ENCODE assay signal across 28 cellular contexts in the genomic region with DNA sequence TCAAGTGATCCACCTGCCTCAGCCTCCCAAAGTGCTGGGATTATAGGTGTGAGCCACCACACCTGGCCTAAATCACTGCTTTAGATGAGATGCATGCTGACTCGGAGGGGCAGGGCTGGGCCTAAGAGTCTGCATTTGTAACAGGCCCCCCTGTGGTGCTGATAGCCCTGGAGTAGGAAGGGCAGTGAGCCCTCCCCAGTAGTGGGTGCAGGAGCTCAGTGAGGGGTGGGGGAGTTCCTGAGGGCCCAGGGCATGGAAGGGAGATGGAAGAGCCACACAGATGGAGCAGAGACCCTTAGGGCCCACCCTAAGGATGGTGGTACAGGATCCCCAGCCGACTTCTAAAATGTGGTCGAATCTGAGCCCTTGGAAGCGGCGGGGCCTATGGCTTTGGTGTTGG.
"Had no signal": no experiment of that assay in that cellular context is flagged by ENCODE, and none has a peak within 500 bp of the region (broad histone marks: within the 10 kb centered on the region; RNA-seq: fewer than 3 reads in every experiment).

No MANE protein-coding gene starts in this region.

- H3K27me3 Mint-ChIP-seq: dendritic cell treated with granulocyte-macrophage colony-stimulating factor and Interleukin-4, amounts not matched to agents 40 ng/mL and 50 ng/mL, for 4 days; effector memory CD8-positive, alpha-beta T cell; naive B cell had no signal

- H3K4me1 Mint-ChIP-seq: immature natural killer cell had no signal

- H3K27ac ChIP-seq: colonic mucosa, epithelial cell of prostate, esophagus squamous epithelium, gastrocnemius medialis, hepatocyte, left lung, lower lobe of right lung had no signal

- H3K9me3 ChIP-seq: colonic mucosa, esophagus squamous epithelium, gastrocnemius medialis, left lung, lower lobe of right lung, mucosa of descending colon had no signal

- FAIRE-seq: endometrium had no signal

- H3K36me3 Mint-ChIP-seq: naive B cell had no signal

- H3K4me3 ChIP-seq: colonic mucosa, esophagus squamous epithelium, gastrocnemius medialis, hepatocyte, left lung, lower lobe of right lung, mucosa of descending colon had no signal

- H3K9me3 Mint-ChIP-seq: dendritic cell treated with granulocyte-macrophage colony-stimulating factor and Interleukin-4, amounts not matched to agents 40 ng/mL and 50 ng/mL, for 4 days; effector memory CD8-positive, alpha-beta T cell; endodermal cell; immature natural killer cell; mesothelial cell of epicardium; naive B cell had no signal

- H3K4me3 Mint-ChIP-seq: dendritic cell treated with granulocyte-macrophage colony-stimulating factor and Interleukin-4, amounts not matched to agents 40 ng/mL and 50 ng/mL, for 4 days; effector memory CD8-positive, alpha-beta T cell; endodermal cell; immature natural killer cell; mesothelial cell of epicardium had no signal

- H3K4me1 ChIP-seq: colonic mucosa had no signal

- H3K27ac Mint-ChIP-seq: dendritic cell treated with granulocyte-macrophage colony-stimulating factor and Interleukin-4, amounts not matched to agents 40 ng/mL and 50 ng/mL, for 4 days; endodermal cell; immature natural killer cell; mesothelial cell of epicardium had no signal

- ATAC-seq: effector memory CD8-positive, alpha-beta T cell; esophagus mucosa; gastrocnemius medialis; left cardiac atrium; left lung; left ventricle myocardium superior; lower lobe of right lung; mucosa of descending colon had no signal

- DNase-seq: colonic mucosa; cortex of kidney; effector CD8-positive, alpha-beta T cell; effector memory CD8-positive, alpha-beta T cell; endodermal cell; erythroblast; esophagus squamous epithelium; foreskin fibroblast; foreskin melanocyte; gastrocnemius medialis; glutamatergic neuron; head of caudate nucleus; hypothalamus; immature natural killer cell; islet precursor cell; left cardiac atrium; left lung; left ventricle myocardium superior; lower lobe of right lung; mesenchymal stem cell; mucosa of descending colon; naive B cell had no signal
